ENCODE assay signal across 8 cellular contexts in genomic region chr6:166515072-166515810, GRCh38.
DNase-seq lines count a peak whose midpoint lies in the region; ATAC-seq, FAIRE-seq and TF ChIP-seq lines count a peak whose summit lies in the region.

No MANE protein-coding gene starts in this region.

- H3K27me3 ChIP-seq in esophagus muscularis mucosa = no peaks in the 10 kb centered on the region

- WGBS in esophagus muscularis mucosa = 72% methylated on average over 11 of the region's 11 CpGs

- DNase-seq in H54 (ENCODE audit: insufficient read length, low spot score) (peak; percentile 73), SHP77 treated with DMSO at 0.1 percent for 48 hours (lab: John Stamatoyannopoulos, UW) (peak; percentile 46), epithelial cell of esophagus (ENCODE audit: low read depth) (peak; percentile 93), esophagus muscularis mucosa (ENCODE audit: extremely low spot score) (no peak), CD1c-positive myeloid dendritic cell (ENCODE audit: extremely low spot score) (no peak)
- peak; percentile 51 for DNase-seq in stimulated activated CD4-positive, alpha-beta T cell treated with anti-CD3 and anti-CD28 coated beads, Interleukin-2, amount 100 ng/mL, for 4 hours (ENCODE audit: low read depth)

- peaks cover 0 to 32% (median 13%) of the 10 kb centered on the region in 4 donors for H3K36me3 ChIP-seq in esophagus muscularis mucosa

- TF ChIP-seq POLR2A in H54 (IDR thresholded peaks at IDR 0.05; ENCODE audit: low read depth, low read length) (no peak), esophagus muscularis mucosa (IDR thresholded peaks at IDR 0.05; ENCODE audit: low read depth) (no peak)

- no peaks in the 10 kb centered on the region for H3K4me1 ChIP-seq in esophagus muscularis mucosa

- no peak for FAIRE-seq in H54 (lab: Jason Lieb, UNC)

- no peak overlapping the region for H3K27ac ChIP-seq in esophagus muscularis mucosa (replicated peaks in 1 of 4)

- H3K4me3 ChIP-seq in epithelial cell of esophagus (ENCODE audit: low read length) (no peak overlapping the region), esophagus muscularis mucosa (no peak overlapping the region)

- intact Hi-C loops in esophagus muscularis mucosa (cut with DNase I) = no loop called here

- H3K9me3 ChIP-seq in esophagus muscularis mucosa = no peaks in the 10 kb centered on the region

- no peak for TF ChIP-seq EP300 in esophagus muscularis mucosa (IDR thresholded peaks at IDR 0.05)

- ATAC-seq in GM21723 (IDR thresholded peaks at IDR 0.05; ENCODE audit: unreplicated experiment) (no peak), GM21528 (IDR thresholded peaks at IDR 0.05; ENCODE audit: low FRiP score, unreplicated experiment) (no peak)

- TF ChIP-seq CTCF in epithelial cell of esophagus (IDR thresholded peaks at IDR 0.05; ENCODE audit: insufficient read depth, low read depth, low read length, missing control alignments) (peak; percentile 61), esophagus muscularis mucosa (IDR thresholded peaks at IDR 0.05) (peak in 1 of 3 experiments; percentile 10)

Comparison
In these comparisons a context has a peak if more than half of its experiments do, and no peak if none do; other contexts are left out.
1. DNase-seq: peak in H54 (single experiment), SHP77 treated with DMSO at 0.1 percent for 48 hours (single experiment), epithelial cell of esophagus (single experiment) and stimulated activated CD4-positive, alpha-beta T cell treated with anti-CD3 and anti-CD28 coated beads, Interleukin-2, amount 100 ng/mL, for 4 hours (single experiment); none in esophagus muscularis mucosa (single experiment) and CD1c-positive myeloid dendritic cell (single experiment).